Comparison of ENCODE assay signal across 27 cellular contexts in the genomic region with DNA sequence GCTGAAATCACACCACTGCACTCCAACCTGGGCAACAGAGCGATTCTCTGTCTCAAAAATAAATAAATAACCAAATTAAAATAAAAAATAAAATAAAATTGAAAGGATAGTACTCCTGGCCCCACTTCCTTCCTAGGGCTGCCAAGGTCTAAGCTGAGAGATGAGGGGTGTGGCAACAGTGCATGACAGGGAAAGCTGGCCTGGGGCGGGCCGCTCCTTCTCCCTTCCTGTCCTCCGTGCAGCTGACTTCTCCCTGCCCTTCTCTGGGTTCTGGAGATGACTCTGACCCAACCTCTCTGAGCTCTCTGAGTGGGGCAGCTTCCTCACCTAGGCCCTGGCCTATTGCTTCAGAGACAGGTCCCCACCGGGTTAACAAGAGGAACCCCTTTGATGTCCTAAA. TPM values are rescaled to one million over a fixed set of nuclear protein-coding genes. Genes with fewer than 3 reads are reported as not detected.
DNase-seq lines count a peak whose midpoint lies in the region; ATAC-seq and TF ChIP-seq lines count a peak whose summit lies in the region.
"Had no signal": no experiment of that assay in that cellular context is flagged by ENCODE, and none has a peak within 500 bp of the region (broad histone marks: within the 10 kb centered on the region; RNA-seq: fewer than 3 reads in every experiment).

No MANE protein-coding gene starts in this region.

- H3K27me3 ChIP-seq in PC-3 (ENCODE audit: low read length) (no peaks in the 10 kb centered on the region), upper lobe of left lung (no peaks in the 10 kb centered on the region), stomach (peaks cover 0 to 19% (median 0%) of the 10 kb centered on the region in 3 donors)

- H3K4me3 ChIP-seq in PC-3 (ENCODE audit: low read length) (no peak overlapping the region), upper lobe of left lung (no peak overlapping the region), stomach (no peak overlapping the region)

- H3K4me1 ChIP-seq in PC-3 (ENCODE audit: insufficient read depth, low read length) (peaks cover under 1% of the 10 kb centered on the region), upper lobe of left lung (peaks cover 0 to 20% (median 15%) of the 10 kb centered on the region in 4 donors), stomach (peaks cover 0 to 28% (median 8%) of the 10 kb centered on the region in 4 donors)

- no peaks in the 10 kb centered on the region for H3F3A ChIP-seq in PC-3 (ENCODE audit: low read length, unreplicated experiment)

- no peak for TF ChIP-seq EP300 in upper lobe of left lung (IDR thresholded peaks at IDR 0.05)
- no peak for TF ChIP-seq EP300 in stomach (IDR thresholded peaks at IDR 0.05)

- H3K9me3 ChIP-seq in PC-3 (ENCODE audit: low read length) (no peaks in the 10 kb centered on the region), upper lobe of left lung (no peaks in the 10 kb centered on the region), stomach (no peaks in the 10 kb centered on the region)

- 54 to 57% methylated on average over 5 of the region's 5 CpGs for WGBS in upper lobe of left lung, 2 donors
- 48 to 72% (median 64%) methylated on average over 5 of the region's 5 CpGs for WGBS in stomach, 5 donors

- H3K36me3 ChIP-seq in PC-3 (ENCODE audit: low read depth, low read length) (no peaks in the 10 kb centered on the region), upper lobe of left lung (no peaks in the 10 kb centered on the region), stomach (no peaks in the 10 kb centered on the region)

- no peaks in the 10 kb centered on the region for H4K20me1 ChIP-seq in PC-3 (ENCODE audit: low read length)

- CTCF ChIA-PET in PC-3 (lab: Charles Lee), result no interaction called here

- intact Hi-C loops in PC-3 (cut with micrococcal nuclease), result no loop called here
- intact Hi-C loops in left ventricle myocardium superior (cut with micrococcal nuclease), result no loop called here
- intact Hi-C loops in stomach (cut with DNase I; ENCODE audit: low total_unique reads), result no loop called here
- intact Hi-C loops in sciatic nerve (cut with DNase I), result no loop called here

- H3K9me2 ChIP-seq in PC-3 (replicated peaks; ENCODE audit: low read length), result no peaks in the 10 kb centered on the region

- no peaks in the 10 kb centered on the region for H3K79me2 ChIP-seq in PC-3 (ENCODE audit: low read length)

- POLR2A ChIA-PET in PC-3 (lab: Charles Lee; ENCODE audit: unreplicated experiment), result interaction anchor here (0.6 kb wide), 1 partner anchor 163 kb away, joined by 4 read pairs; a partner anchor contains a TSS

- TF ChIP-seq POLR2A in upper lobe of left lung (IDR thresholded peaks at IDR 0.05) (no peak), stomach (IDR thresholded peaks at IDR 0.05) (no peak)

- no peak for TF ChIP-seq CTCF in PC-3 (conservative IDR thresholded peaks at IDR 0.05; ENCODE audit: low read depth, low read length)
- no peak for TF ChIP-seq CTCF in upper lobe of left lung (IDR thresholded peaks at IDR 0.05)
- TF ChIP-seq CTCF in stomach (IDR thresholded peaks at IDR 0.05), result no peak

- H3K9ac ChIP-seq in PC-3 (ENCODE audit: low read length), result no peak overlapping the region

- ATAC-seq in PC-3, result peak; percentile 32; the same call in 1 of the 2 replicates
- peak; percentile 56 for ATAC-seq in left ventricle myocardium superior
- ATAC-seq in upper lobe of left lung (ENCODE audit: low FRiP score in 2 of 2), result peak; percentile 57 to 73
- no peak for ATAC-seq in sciatic nerve
- ATAC-seq: activated CD8-positive, alpha-beta memory T cell treated with anti-CD3 and anti-CD28 coated beads, Interleukin-2, amount 10 ng/mL, durations not matched to agents 7 days and 5 days; WTC11 had no signal

- H2AFZ ChIP-seq in PC-3 (ENCODE audit: low read length), result no peak overlapping the region

- no TSS peak for BruUV-seq in PC-3 (replicated peaks; lab: Mats Ljungman, UMichigan)

- H3K4me2 ChIP-seq in PC-3 (ENCODE audit: low read length), result no peak overlapping the region

- H3K27ac ChIP-seq in PC-3 (ENCODE audit: low read length) (no peak overlapping the region), upper lobe of left lung (peak overlapping the region; percentile 22 to 74 (median 62)), stomach (peak overlapping the region in 2 of 5 donors; percentile 1 to 32)
- H3K27ac ChIP-seq: 22Rv1 had no signal

- DNase-seq in SIG-M5 treated with dmso at 0.1 percent for 504 hours (lab: John Stamatoyannopoulos, UW; ENCODE audit: unreplicated experiment) (peak; percentile 85), SIG-M5 (lab: John Stamatoyannopoulos, UW) (no peak), PC-3 (no peak), left ventricle myocardium superior (no peak), upper lobe of left lung (peak in 1 of 2 donors; percentile 85), stomach (no peak), sciatic nerve (ENCODE audit: low spot score) (no peak), HPDE6-E6E7 (ENCODE audit: extremely low spot score) (no peak)
- DNase-seq: activated CD4-positive, alpha-beta T cell treated with anti-CD3 and anti-CD28 coated beads, Interleukin-2, amount 50 U/mL, for 1 hour; activated CD8-positive, alpha-beta memory T cell treated with anti-CD3 and anti-CD28 coated beads, Interleukin-2, amount 10 ng/mL, durations not matched to agents 7 days and 5 days; activated naive CD4-positive, alpha-beta T cell treated with anti-CD3 and anti-CD28 coated beads, Interleukin-2, amount 50 U/mL, for 16 hours; amygdala; CD4-positive, alpha-beta memory T cell; cortex of kidney; EL; NCI-H1694 treated with DMSO at 0.1 percent for 48 hours; NCI-H2171 treated with DMSO at 0.1 percent for 48 hours; NCI-H524 treated with DMSO at 0.1 percent for 48 hours; nucleus accumbens; RPMI8226; stimulated activated CD4-positive, alpha-beta T cell treated with anti-CD3 and anti-CD28 coated beads, Interleukin-12 subunit alpha, Interleukin-12 subunit beta, amount 100 ng/mL, for 4 hours; stimulated activated CD4-positive, alpha-beta T cell treated with anti-CD3 and anti-CD28 coated beads, Interleukin-4, amount 100 ng/mL, for 24 hours; stimulated activated naive CD4-positive, alpha-beta T cell; SW 1271; T1000 had no signal

RNA-seq across cellular contexts. Expression of a gene that starts 8.7 kb away (rescaled TPM):
- total RNA-seq in PC-3 (2014; rRNA removed) (726 and 797 TPM in 2 replicates), left ventricle myocardium superior (52.3 TPM), upper lobe of left lung (100 to 1,000 TPM in 3 of 6 donors, 10 to 100 TPM in 3; 56.8 to 144 (median 98.6) TPM), stomach (100 to 1,000 TPM in 3 of 5 donors, 10 to 100 TPM in 2; 42.0 to 351 (median 133) TPM), sciatic nerve (91.6 TPM)
- polyA plus RNA-seq in stomach, result 100 to 1,000 TPM; 124 to 161 (median 135) TPM

RNA-seq across cellular contexts. Expression of a gene that starts 11.7 kb away (rescaled TPM):
- total RNA-seq in PC-3 (2014; rRNA removed), result 400 and 465 TPM in 2 replicates
- 156 TPM for total RNA-seq in left ventricle myocardium superior
- 1,000 to 10,000 TPM in 4 of 6 donors, 100 to 1,000 TPM in 2; 439 to 1,887 (median 1,220) TPM for total RNA-seq in upper lobe of left lung
- 100 to 1,000 TPM; 104 to 644 (median 239) TPM for total RNA-seq in stomach
- polyA plus RNA-seq in stomach, result 100 to 1,000 TPM in 1 of 3 donors, 10 to 100 TPM in 2; 31.8 to 189 (median 78.9) TPM
- 169 TPM for total RNA-seq in sciatic nerve

RNA-seq across cellular contexts. Expression of a gene that starts 25.0 kb away (rescaled TPM):
- total RNA-seq in PC-3 (2014; rRNA removed) (0.29 and 1.4 TPM in 2 replicates), left ventricle myocardium superior (0.45 TPM), upper lobe of left lung (1 to 10 TPM in 2 of 6 donors, under 1 TPM in 1, not detected in 3; 0.13 to 2.6 (median 1.0) TPM), stomach (10 to 100 TPM in 1 of 5 donors, 1 to 10 TPM in 2, under 1 TPM in 1, not detected in 1; 0.43 to 40.8 (median 3.5) TPM), sciatic nerve (2.9 TPM)
- 1 to 10 TPM; 4.5 to 6.0 (median 4.5) TPM for polyA plus RNA-seq in stomach

RNA-seq across cellular contexts. Expression of a gene that starts 30.3 kb away (rescaled TPM):
- total RNA-seq in PC-3 (2014; rRNA removed) (16.3 and 22.6 TPM in 2 replicates), left ventricle myocardium superior (0.72 TPM), upper lobe of left lung (1 to 10 TPM in 2 of 6 donors, under 1 TPM in 3, not detected in 1; 0.61 to 4.6 (median 0.98) TPM), stomach (1 to 10 TPM in 2 of 5 donors, not detected in 3; 2.0 to 5.4 TPM), sciatic nerve (3.7 TPM)
- under 1 TPM; 0.30 to 0.31 (median 0.31) TPM for polyA plus RNA-seq in stomach

RNA-seq across cellular contexts. Expression of a gene that starts 56.1 kb away (rescaled TPM):
- total RNA-seq in PC-3 (2014; rRNA removed), result 3.1 and 7.1 TPM in 2 replicates
- 0.72 TPM for total RNA-seq in left ventricle myocardium superior
- total RNA-seq in upper lobe of left lung, result 10 to 100 TPM in 3 of 6 donors, 1 to 10 TPM in 3; 3.0 to 18.1 (median 7.5) TPM
- total RNA-seq in stomach, result 1 to 10 TPM in 1 of 5 donors, under 1 TPM in 1, not detected in 3; under 0.01 to 2.4 TPM
- polyA plus RNA-seq in stomach, result under 1 TPM; 0.12 to 0.53 (median 0.46) TPM
- total RNA-seq in sciatic nerve, result 6.2 TPM
- polyA plus RNA-seq: CD4-positive, alpha-beta memory T cell had no signal
